Comparison of ENCODE assay signal across 14 cellular contexts in genomic region chr2:28618221-28619141, GRCh38.
DNase-seq lines count a peak whose midpoint lies in the region; ATAC-seq, FAIRE-seq and TF ChIP-seq lines count a peak whose summit lies in the region.
"Had no signal": no experiment of that assay in that cellular context is flagged by ENCODE, and none has a peak within 500 bp of the region (broad histone marks: within the 10 kb centered on the region; RNA-seq: fewer than 3 reads in every experiment).

No MANE protein-coding gene starts in this region.

- no peaks in the 10 kb centered on the region for H4K20me1 ChIP-seq in astrocyte (ENCODE audit: insufficient read depth, low read length)

- H3K4me3 ChIP-seq in A673 (ENCODE audit: low read depth, low read length, poor library complexity, severe bottlenecking) (no peak overlapping the region), astrocyte (ENCODE audit: insufficient read depth, low read depth, low read length) (no peak overlapping the region)

- no peak overlapping the region for H3K4me2 ChIP-seq in astrocyte (ENCODE audit: low read length)

- peak; percentile 14 for DNase-seq in A673 (ENCODE audit: low spot score)
- DNase-seq in Calu3 = no peak
- DNase-seq in astrocyte (ENCODE audit: low read depth) = no peak
- DNase-seq in mesothelial cell of epicardium (ENCODE audit: low spot score in 2 of 2, unreplicated experiment in 2 of 2) = no peak
- no peak for DNase-seq in NOMO-1 (lab: John Stamatoyannopoulos, UW; ENCODE audit: unreplicated experiment in 2 of 2)
- DNase-seq: activated T-cell treated with anti-CD3 and anti-CD28 coated beads, Interleukin-2, amount 50 U/mL, for 4 hours; BE2C; foreskin melanocyte; NCI-H1048; NCI-H2227 treated with DMSO at 0.1 percent for 48 hours had no signal

- H3K36me3 ChIP-seq in A673 (ENCODE audit: insufficient read depth, low read length, poor library complexity, severe bottlenecking) = no peaks in the 10 kb centered on the region
- H3K36me3 ChIP-seq in astrocyte (ENCODE audit: insufficient read depth, low read length) = no peaks in the 10 kb centered on the region
- H3K36me3 ChIP-seq: BE2C had no signal

- H3K27ac ChIP-seq in A673 (ENCODE audit: low read depth, low read length, poor library complexity, severe bottlenecking) (no peak overlapping the region), astrocyte (ENCODE audit: low read depth, low read length) (no peak overlapping the region)

- H3K4me1 ChIP-seq in A673 (ENCODE audit: insufficient read depth, low read length, poor library complexity, severe bottlenecking) (peaks cover 15% of the 10 kb centered on the region), astrocyte (ENCODE audit: insufficient read depth, low read length) (peaks cover 25% of the 10 kb centered on the region)
- H3K4me1 ChIP-seq: BE2C had no signal

- H2AFZ ChIP-seq in astrocyte (ENCODE audit: low read depth, low read length) = no peak overlapping the region

- TF ChIP-seq POLR2A in GM18505 (IDR thresholded peaks at IDR 0.05; ENCODE audit: borderline replicate concordance, extremely low read depth, insufficient read depth, insufficient read length) = no peak

- H3K27me3 ChIP-seq in A673 (replicated peaks; ENCODE audit: insufficient read depth, low read depth, low read length, poor library complexity) (no peaks in the 10 kb centered on the region), astrocyte (ENCODE audit: insufficient read depth, low read length) (no peaks in the 10 kb centered on the region)
- H3K27me3 ChIP-seq: BE2C had no signal

- H3K36me3 Mint-ChIP-seq in Calu3 (ENCODE audit: insufficient read depth, unreplicated experiment) (peaks cover 18% of the 10 kb centered on the region), astrocyte (ENCODE audit: low read depth, unreplicated experiment) (no peaks in the 10 kb centered on the region), mesothelial cell of epicardium (no peaks in the 10 kb centered on the region)

- no peaks in the 10 kb centered on the region for H3K27me3 Mint-ChIP-seq in Calu3 (ENCODE audit: unreplicated experiment)
- H3K27me3 Mint-ChIP-seq in astrocyte (ENCODE audit: low read depth, unreplicated experiment) = no peaks in the 10 kb centered on the region
- no peaks in the 10 kb centered on the region for H3K27me3 Mint-ChIP-seq in mesothelial cell of epicardium (ENCODE audit: low read depth)

- H3K27ac Mint-ChIP-seq in Calu3 (ENCODE audit: unreplicated experiment) = peak overlapping the region; percentile 99
- peak overlapping the region; percentile 29 for H3K27ac Mint-ChIP-seq in astrocyte (ENCODE audit: unreplicated experiment)
- H3K27ac Mint-ChIP-seq in mesothelial cell of epicardium = peak overlapping the region; percentile 23

- no peak for FAIRE-seq in astrocyte (lab: Jason Lieb, UNC)

- H3K79me2 ChIP-seq in astrocyte (ENCODE audit: insufficient read depth, low read length) = no peaks in the 10 kb centered on the region

- H3K4me3 Mint-ChIP-seq in Calu3 (ENCODE audit: low read depth, unreplicated experiment) = no peak overlapping the region
- no peak overlapping the region for H3K4me3 Mint-ChIP-seq in astrocyte (ENCODE audit: unreplicated experiment)
- no peak overlapping the region for H3K4me3 Mint-ChIP-seq in mesothelial cell of epicardium
- H3K4me3 Mint-ChIP-seq: activated T-cell treated with anti-CD3 and anti-CD28 coated beads, Interleukin-2, amount 50 U/mL, for 4 hours had no signal

- H3K4me1 Mint-ChIP-seq in Calu3 (ENCODE audit: low read depth, unreplicated experiment) (peaks cover 50% of the 10 kb centered on the region), astrocyte (ENCODE audit: low read depth, unreplicated experiment) (peaks cover 25% of the 10 kb centered on the region), mesothelial cell of epicardium (peaks cover 34% of the 10 kb centered on the region)

- POLR2A ChIA-PET in A673 (lab: Charles Lee; ENCODE audit: low non-redundant PET) = no interaction called here

- intact Hi-C loops in A673 (cut with micrococcal nuclease; ENCODE audit: unreplicated experiment) = no loop called here
- intact Hi-C loops in Calu3 (cut with micrococcal nuclease; ENCODE audit: unreplicated experiment) = no loop called here

- no peak overlapping the region for H3K9ac ChIP-seq in astrocyte (ENCODE audit: low read length)

- H3K9me3 Mint-ChIP-seq in Calu3 (ENCODE audit: low read depth, unreplicated experiment) (no peaks in the 10 kb centered on the region), astrocyte (ENCODE audit: unreplicated experiment) (no peaks in the 10 kb centered on the region), mesothelial cell of epicardium (no peaks in the 10 kb centered on the region)
- H3K9me3 Mint-ChIP-seq: activated T-cell treated with anti-CD3 and anti-CD28 coated beads, Interleukin-2, amount 50 U/mL, for 4 hours had no signal

- H3K9me3 ChIP-seq in A673 (ENCODE audit: low read depth, low read length, poor library complexity, severe bottlenecking) (no peaks in the 10 kb centered on the region), astrocyte (ENCODE audit: insufficient read depth, low read depth, low read length) (no peaks in the 10 kb centered on the region)
- H3K9me3 ChIP-seq: BE2C had no signal

- CTCF ChIA-PET in A673 (lab: Charles Lee) = no interaction called here
- CTCF ChIA-PET in Calu3 (lab: Charles Lee) = no interaction called here

- no peak for TF ChIP-seq CTCF in A673 (conservative IDR thresholded peaks at IDR 0.05; ENCODE audit: low read depth, low read length)
- TF ChIP-seq CTCF in Calu3 (IDR thresholded peaks at IDR 0.05; ENCODE audit: unreplicated experiment) = no peak
- no peak for TF ChIP-seq CTCF in astrocyte (IDR thresholded peaks at IDR 0.05; ENCODE audit: insufficient read depth, low read depth, low read length)
- TF ChIP-seq CTCF in mesothelial cell of epicardium (IDR thresholded peaks at IDR 0.05; ENCODE audit: unreplicated experiment) = no peak

- ATAC-seq in GM19455 (IDR thresholded peaks at IDR 0.05; ENCODE audit: unreplicated experiment) (no peak), HG02759 (IDR thresholded peaks at IDR 0.05; ENCODE audit: unreplicated experiment) (no peak), GM18505 (IDR thresholded peaks at IDR 0.05; ENCODE audit: unreplicated experiment) (no peak)
- ATAC-seq: activated CD4-positive, CD25-positive, alpha-beta regulatory T cell treated with anti-CD3 and anti-CD28 coated beads, Interleukin-2, amount 50 U/mL, for 24 hours; activated T-cell treated with anti-CD3 and anti-CD28 coated beads, Interleukin-2, amount 50 U/mL, for 4 hours had no signal

- BruUV-seq in A673 (replicated peaks; lab: Mats Ljungman, UMichigan) (no TSS peak), Calu3 (replicated peaks; lab: Mats Ljungman, UMichigan) (no TSS peak)

Comparison
In these comparisons a context has a peak if more than half of its experiments do, and no peak if none do; other contexts are left out.
1. H3K27ac Mint-ChIP-seq: peak in every context shown above with its lines; median percentile 99 in Calu3; 29 in astrocyte; 23 in mesothelial cell of epicardium.